8 cellular contexts compared by ENCODE assay signal in genomic region chr17:36705651-36706436, GRCh38.
A peak's percentile ranks its signal among the peaks of the same experiment; 100 is the strongest.
DNase-seq lines count a peak whose midpoint lies in the region; ATAC-seq and TF ChIP-seq lines count a peak whose summit lies in the region.

No MANE protein-coding gene starts in this region.

- H3K27ac Mint-ChIP-seq in CD14-positive monocyte: no peak overlapping the region
- H3K27ac Mint-ChIP-seq in endodermal cell: no peak overlapping the region
- H3K27ac Mint-ChIP-seq in osteocyte (ENCODE audit: unreplicated experiment): no peak overlapping the region

- peak overlapping the region in 1 of 2 donors; percentile 27 for H3K4me3 Mint-ChIP-seq in CD14-positive monocyte
- H3K4me3 Mint-ChIP-seq in endodermal cell: no peak overlapping the region
- H3K4me3 Mint-ChIP-seq in osteocyte (ENCODE audit: unreplicated experiment): no peak overlapping the region

- no peaks in the 10 kb centered on the region for H3K36me3 ChIP-seq in endodermal cell (ENCODE audit: control insufficient read depth, insufficient read depth, low read length)

- H3K4me3 ChIP-seq in endodermal cell (ENCODE audit: low read length): no peak overlapping the region

- WGBS in endodermal cell (ENCODE audit: insufficient coverage in 1 of 2, insufficient read length in 1 of 2), 2 experiments: 69 to 77% methylated on average over 15 to 18 of the region's 18 CpGs

- H3K36me3 Mint-ChIP-seq in CD14-positive monocyte: no peaks in the 10 kb centered on the region
- no peaks in the 10 kb centered on the region for H3K36me3 Mint-ChIP-seq in endodermal cell (ENCODE audit: low read depth)
- H3K36me3 Mint-ChIP-seq in osteocyte (ENCODE audit: unreplicated experiment): no peaks in the 10 kb centered on the region

- no peak overlapping the region for H3K9ac ChIP-seq in endodermal cell (ENCODE audit: extremely low read depth, low read length, poor library complexity, severe bottlenecking)

- no peak for DNase-seq in CD14-positive monocyte (ENCODE audit: low spot score)
- DNase-seq in HCEC 1CT: peak; percentile 13
- DNase-seq in NCI-H526 (lab: John Stamatoyannopoulos, UW): peak; percentile 27 to 78
- peak; percentile 26 to 41 for DNase-seq in activated CD4-positive, alpha-beta T cell treated with anti-CD3 and anti-CD28 coated beads, Interleukin-2, amount 50 U/mL, for 4 hours
- DNase-seq in endodermal cell: peak; percentile 93
- no peak for DNase-seq in osteocyte (ENCODE audit: extremely low spot score, unreplicated experiment)
- no peak for DNase-seq in dedifferentiated amniotic fluid mesenchymal stem cell (ENCODE audit: extremely low spot score)

- H3K9me3 Mint-ChIP-seq in CD14-positive monocyte (peaks cover 0 to 1% (median 0%) of the 10 kb centered on the region in 7 donors), endodermal cell (no peaks in the 10 kb centered on the region), osteocyte (ENCODE audit: unreplicated experiment) (no peaks in the 10 kb centered on the region)

- intact Hi-C loops in CD14-positive monocyte (cut with micrococcal nuclease): no loop called here

- H3K27ac ChIP-seq in endodermal cell (ENCODE audit: low read depth, low read length): no peak overlapping the region

- H3K27me3 ChIP-seq in endodermal cell (ENCODE audit: control insufficient read depth, insufficient read depth, low read length, poor library complexity, severe bottlenecking): peaks cover 43% of the 10 kb centered on the region

- ATAC-seq in HG03565 (IDR thresholded peaks at IDR 0.05; ENCODE audit: unreplicated experiment): no peak

- H3K27me3 Mint-ChIP-seq in CD14-positive monocyte (ENCODE audit: low read depth in 3 of 3) (peaks cover 17 to 33% (median 28%) of the 10 kb centered on the region in 3 donors), endodermal cell (ENCODE audit: insufficient read depth) (peaks cover 47% of the 10 kb centered on the region), osteocyte (ENCODE audit: unreplicated experiment) (peaks cover 17% of the 10 kb centered on the region)

- TF ChIP-seq CTCF in CD14-positive monocyte (IDR thresholded peaks at IDR 0.05) (peak; percentile 49), endodermal cell (conservative IDR thresholded peaks at IDR 0.05) (peak; percentile 95), osteocyte (IDR thresholded peaks at IDR 0.05) (peak; percentile 51)

- H3K9me3 ChIP-seq in endodermal cell (ENCODE audit: control insufficient read depth, low read length): no peaks in the 10 kb centered on the region

- H3K4me1 ChIP-seq in endodermal cell (ENCODE audit: control insufficient read depth, insufficient read depth, low read length): peaks cover 4% of the 10 kb centered on the region

- H3K4me1 Mint-ChIP-seq in CD14-positive monocyte: no peaks in the 10 kb centered on the region
- H3K4me1 Mint-ChIP-seq in endodermal cell: peaks cover 17% of the 10 kb centered on the region
- no peaks in the 10 kb centered on the region for H3K4me1 Mint-ChIP-seq in osteocyte (ENCODE audit: unreplicated experiment)

Comparison
In these comparisons a context has a peak if more than half of its experiments do, and no peak if none do; other contexts are left out.
1. DNase-seq: peak in HCEC 1CT (single experiment), NCI-H526 (2 of 2), activated CD4-positive, alpha-beta T cell treated with anti-CD3 and anti-CD28 coated beads, Interleukin-2, amount 50 U/mL, for 4 hours (2 of 2) and endodermal cell (single experiment); none in CD14-positive monocyte (single experiment), osteocyte (single experiment) and dedifferentiated amniotic fluid mesenchymal stem cell (single experiment).
2. Peak in every context shown above with its lines, with median percentiles within 50 percentile points of each other: CTCF ChIP-seq.